ENCODE assay signal across 24 cellular contexts in the genomic region with DNA sequence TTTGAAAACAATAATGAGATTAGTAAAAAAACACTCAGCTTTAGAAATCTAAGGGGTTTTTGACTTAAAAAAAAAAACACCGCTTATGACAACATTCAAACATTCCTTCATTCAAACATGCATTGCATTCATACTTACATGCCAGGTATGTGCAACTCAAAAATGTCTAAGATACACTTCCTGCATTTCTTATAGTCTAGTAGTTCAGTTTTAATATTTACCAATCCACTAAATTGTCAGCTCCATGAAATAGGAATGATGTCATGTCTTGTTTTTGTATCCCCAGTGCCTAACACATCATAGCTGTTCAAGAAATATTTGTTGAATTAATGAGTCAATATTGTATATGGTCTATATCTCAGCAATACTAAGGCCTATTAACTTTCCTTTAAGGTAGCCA.
"Had no signal": no experiment of that assay in that cellular context is flagged by ENCODE, and none has a peak within 500 bp of the region (broad histone marks: within the 10 kb centered on the region; RNA-seq: fewer than 3 reads in every experiment).

No MANE protein-coding gene starts in this region.

- H3K27me3 ChIP-seq: brain microvascular endothelial cell, foreskin keratinocyte, hepatocyte, neutrophil, pancreas, right atrium auricular region, tibial artery had no signal

- DNase-seq: activated B cell treated with CpG ODN at 0.5 μM for 24 hours; activated CD4-positive, alpha-beta T cell treated with anti-CD3 and anti-CD28 coated beads for 36 hours; activated CD4-positive, alpha-beta T cell treated with anti-CD3 and anti-CD28 coated beads, Interleukin-2, amount 50 U/mL, for 48 hours; activated effector memory CD4-positive, alpha-beta T cell treated with Interleukin-2 at 50 U/mL for 16 hours; activated naive CD4-positive, alpha-beta T cell treated with anti-CD3 and anti-CD28 coated beads for 36 hours; activated T-cell treated with anti-CD3 and anti-CD28 coated beads, Interleukin-2, amount 50 U/mL, for 72 hours; anterior cingulate cortex; brain microvascular endothelial cell; cortex of kidney; endodermal cell; erythroblast; immature natural killer cell; mesenchymal stem cell; pancreas; psoas muscle; stimulated activated CD4-positive, alpha-beta T cell treated with anti-CD3 and anti-CD28 coated beads, Interleukin-12 subunit alpha, Interleukin-12 subunit beta, amount 100 ng/mL, for 4 hours; substantia nigra; SW 1271; T-helper 17 cell; tibial artery had no signal

- H3K36me3 ChIP-seq: brain microvascular endothelial cell, pancreas, right atrium auricular region, tibial artery had no signal

- H3K4me3 ChIP-seq: hepatocyte, pancreas, psoas muscle, right atrium auricular region, tibial artery had no signal

- ATAC-seq: activated CD4-positive, alpha-beta T cell treated with anti-CD3 and anti-CD28 coated beads for 36 hours; activated T-cell treated with anti-CD3 and anti-CD28 coated beads, Interleukin-2, amount 50 U/mL, for 72 hours; foreskin keratinocyte; pancreas; psoas muscle; T-helper 17 cell had no signal

- FAIRE-seq: pancreas had no signal
